Comparison of ENCODE assay signal across 1 cellular context in the genomic region with DNA sequence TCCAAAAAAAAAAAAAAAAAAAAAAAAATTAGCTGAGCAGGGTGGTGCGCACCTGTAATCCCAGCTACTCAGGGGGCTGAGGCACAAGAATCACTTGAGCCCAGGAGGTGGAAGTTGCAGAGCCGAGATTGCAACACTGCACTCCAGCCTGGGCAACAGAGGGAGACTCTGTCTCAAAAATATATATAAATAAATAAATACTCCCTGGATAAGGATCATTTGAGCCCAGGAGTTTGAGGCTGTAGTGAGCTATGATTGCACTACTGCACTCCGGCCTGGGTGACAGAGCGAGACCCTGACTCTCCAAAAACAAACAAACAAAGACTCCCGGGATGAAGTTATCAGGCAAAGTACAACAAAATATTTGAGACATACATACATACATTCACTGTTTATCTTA.
A peak's percentile ranks its signal among the peaks of the same experiment; 100 is the strongest.
TF ChIP-seq lines count a peak whose summit lies in the region.

No MANE protein-coding gene starts in this region.

TF ChIP-seq in HepG2, 621 proteins besides CTCF, POLR2A, EP300 and RAD21:
- TF ChIP-seq ZNF121 (CRISPR knock-in tag; IDR thresholded peaks at IDR 0.05) (0 out of 2 replicates have a peak, but pooled peaks have one; percentile 27), STAG1 (CRISPR knock-in tag; IDR thresholded peaks at IDR 0.05) (peak; percentile 28; the same call in 1 of the 2 replicates), CEBPB (IDR thresholded peaks at IDR 0.05; ENCODE audit: borderline replicate concordance, low read depth, low read length) (0 out of 2 replicates have a peak, but pooled peaks have one; percentile 26), KLF11 (CRISPR knock-in tag; IDR thresholded peaks at IDR 0.05) (no peak), POLR2AphosphoS5 (IDR thresholded peaks at IDR 0.05; ENCODE audit: low read depth, low read length) (no peak), MED1 (CRISPR knock-in tag; IDR thresholded peaks at IDR 0.05) (no peak), CEBPG (CRISPR knock-in tag; IDR thresholded peaks at IDR 0.05) (peak; percentile 82), BHLHE40 (IDR thresholded peaks at IDR 0.05; ENCODE audit: low read length) (no peak), SMAD3 (CRISPR knock-in tag; IDR thresholded peaks at IDR 0.05) (no peak), HDAC6 (IDR thresholded peaks at IDR 0.05; ENCODE audit: low read depth, low read length) (no peak), ZNF883 (CRISPR knock-in tag; IDR thresholded peaks at IDR 0.05; ENCODE audit: not compliant biosample characterization) (no peak), ELF3 (CRISPR knock-in tag; IDR thresholded peaks at IDR 0.05) (no peak), ZNF232 (CRISPR knock-in tag; IDR thresholded peaks at IDR 0.05; ENCODE audit: borderline replicate concordance) (no peak), SIN3A (IDR thresholded peaks at IDR 0.05; ENCODE audit: borderline replicate concordance, low read depth, low read length) (no peak)
- TF ChIP-seq, protein P1, sequence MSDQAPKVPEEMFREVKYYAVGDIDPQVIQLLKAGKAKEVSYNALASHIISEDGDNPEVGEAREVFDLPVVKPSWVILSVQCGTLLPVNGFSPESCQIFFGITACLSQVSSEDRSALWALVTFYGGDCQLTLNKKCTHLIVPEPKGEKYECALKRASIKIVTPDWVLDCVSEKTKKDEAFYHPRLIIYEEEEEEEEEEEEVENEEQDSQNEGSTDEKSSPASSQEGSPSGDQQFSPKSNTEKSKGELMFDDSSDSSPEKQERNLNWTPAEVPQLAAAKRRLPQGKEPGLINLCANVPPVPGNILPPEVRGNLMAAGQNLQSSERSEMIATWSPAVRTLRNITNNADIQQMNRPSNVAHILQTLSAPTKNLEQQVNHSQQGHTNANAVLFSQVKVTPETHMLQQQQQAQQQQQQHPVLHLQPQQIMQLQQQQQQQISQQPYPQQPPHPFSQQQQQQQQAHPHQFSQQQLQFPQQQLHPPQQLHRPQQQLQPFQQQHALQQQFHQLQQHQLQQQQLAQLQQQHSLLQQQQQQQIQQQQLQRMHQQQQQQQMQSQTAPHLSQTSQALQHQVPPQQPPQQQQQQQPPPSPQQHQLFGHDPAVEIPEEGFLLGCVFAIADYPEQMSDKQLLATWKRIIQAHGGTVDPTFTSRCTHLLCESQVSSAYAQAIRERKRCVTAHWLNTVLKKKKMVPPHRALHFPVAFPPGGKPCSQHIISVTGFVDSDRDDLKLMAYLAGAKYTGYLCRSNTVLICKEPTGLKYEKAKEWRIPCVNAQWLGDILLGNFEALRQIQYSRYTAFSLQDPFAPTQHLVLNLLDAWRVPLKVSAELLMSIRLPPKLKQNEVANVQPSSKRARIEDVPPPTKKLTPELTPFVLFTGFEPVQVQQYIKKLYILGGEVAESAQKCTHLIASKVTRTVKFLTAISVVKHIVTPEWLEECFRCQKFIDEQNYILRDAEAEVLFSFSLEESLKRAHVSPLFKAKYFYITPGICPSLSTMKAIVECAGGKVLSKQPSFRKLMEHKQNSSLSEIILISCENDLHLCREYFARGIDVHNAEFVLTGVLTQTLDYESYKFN (CRISPR knock-in tag; conservative IDR thresholded peaks at IDR 0.05): peak; percentile 43; the same call in 1 of the 2 replicates
